Comparison of ENCODE assay signal across 32 cellular contexts in genomic region chr3:25229584-25229983, GRCh38.
"Had no signal": no experiment of that assay in that cellular context is flagged by ENCODE, and none has a peak within 500 bp of the region (broad histone marks: within the 10 kb centered on the region; RNA-seq: fewer than 3 reads in every experiment).

No MANE protein-coding gene starts in this region.

- H3K27me3 Mint-ChIP-seq: activated CD4-positive, alpha-beta memory T cell treated with anti-CD3 and anti-CD28 coated beads, Interleukin-2, amount 10 ng/mL, durations not matched to agents 7 days and 5 days; activated CD4-positive, alpha-beta T cell treated with anti-CD3 and anti-CD28 coated beads, Interleukin-2, amount 10 ng/mL, durations not matched to agents 24 days and 14 days; activated naive CD8-positive, alpha-beta T cell treated with anti-CD3 and anti-CD28 coated beads, Interleukin-2, amount 50 U/mL, for 24 hours; activated T-cell treated with anti-CD3 and anti-CD28 coated beads, Interleukin-2, amount 50 U/mL, for 24 hours; dendritic cell treated with granulocyte-macrophage colony-stimulating factor and Interleukin-4, amounts not matched to agents 40 ng/mL and 50 ng/mL, for 4 days; naive B cell; stimulated activated naive B cell treated with anti-CD40 and anti-IgM and Interleukin-4, amounts not matched to agents 10 μg/mL and 1 μg/mL and 100 μg/mL, for 72 hours had no signal

- H3K4me3 Mint-ChIP-seq: activated CD4-positive, alpha-beta memory T cell treated with anti-CD3 and anti-CD28 coated beads, Interleukin-2, amount 10 ng/mL, durations not matched to agents 7 days and 5 days; activated CD4-positive, alpha-beta T cell treated with anti-CD3 and anti-CD28 coated beads, Interleukin-2, amount 10 ng/mL, durations not matched to agents 24 days and 14 days; activated naive CD8-positive, alpha-beta T cell treated with anti-CD3 and anti-CD28 coated beads, Interleukin-2, amount 50 U/mL, for 24 hours; activated T-cell treated with anti-CD3 and anti-CD28 coated beads, Interleukin-2, amount 50 U/mL, for 24 hours; dendritic cell treated with granulocyte-macrophage colony-stimulating factor and Interleukin-4, amounts not matched to agents 40 ng/mL and 50 ng/mL, for 4 days; endodermal cell; immature natural killer cell; mesothelial cell of epicardium; naive B cell; neural crest cell; stimulated activated naive B cell treated with anti-CD40 and anti-IgM and Interleukin-4, amounts not matched to agents 10 μg/mL and 1 μg/mL and 100 μg/mL, for 72 hours had no signal

- H3K36me3 Mint-ChIP-seq: immature natural killer cell; naive B cell; stimulated activated naive B cell treated with anti-CD40 and anti-IgM and Interleukin-4, amounts not matched to agents 10 μg/mL and 1 μg/mL and 100 μg/mL, for 72 hours had no signal

- H3K36me3 ChIP-seq: heart left ventricle, stomach, thyroid gland, upper lobe of right lung had no signal

- H3K4me1 Mint-ChIP-seq: activated CD4-positive, alpha-beta memory T cell treated with anti-CD3 and anti-CD28 coated beads, Interleukin-2, amount 10 ng/mL, durations not matched to agents 7 days and 5 days; activated CD4-positive, alpha-beta T cell treated with anti-CD3 and anti-CD28 coated beads, Interleukin-2, amount 10 ng/mL, durations not matched to agents 24 days and 14 days; activated naive CD8-positive, alpha-beta T cell treated with anti-CD3 and anti-CD28 coated beads, Interleukin-2, amount 50 U/mL, for 24 hours; immature natural killer cell; naive B cell; stimulated activated naive B cell treated with anti-CD40 and anti-IgM and Interleukin-4, amounts not matched to agents 10 μg/mL and 1 μg/mL and 100 μg/mL, for 72 hours had no signal

- H3K9me3 ChIP-seq: heart left ventricle, psoas muscle, stomach, thyroid gland, upper lobe of right lung had no signal

- H3K27ac ChIP-seq: heart left ventricle, parathyroid adenoma, psoas muscle, stomach, thyroid gland, upper lobe of right lung had no signal

- H3K9me3 Mint-ChIP-seq: activated CD4-positive, alpha-beta memory T cell treated with anti-CD3 and anti-CD28 coated beads, Interleukin-2, amount 10 ng/mL, durations not matched to agents 7 days and 5 days; activated CD4-positive, alpha-beta T cell treated with anti-CD3 and anti-CD28 coated beads, Interleukin-2, amount 10 ng/mL, durations not matched to agents 24 days and 14 days; endodermal cell; immature natural killer cell; stimulated activated naive B cell treated with anti-CD40 and anti-IgM and Interleukin-4, amounts not matched to agents 10 μg/mL and 1 μg/mL and 100 μg/mL, for 72 hours had no signal

- H3K27ac Mint-ChIP-seq: activated CD4-positive, alpha-beta memory T cell treated with anti-CD3 and anti-CD28 coated beads, Interleukin-2, amount 10 ng/mL, durations not matched to agents 7 days and 5 days; activated CD4-positive, alpha-beta T cell treated with anti-CD3 and anti-CD28 coated beads, Interleukin-2, amount 10 ng/mL, durations not matched to agents 24 days and 14 days; activated naive CD8-positive, alpha-beta T cell treated with anti-CD3 and anti-CD28 coated beads, Interleukin-2, amount 50 U/mL, for 24 hours; activated T-cell treated with anti-CD3 and anti-CD28 coated beads, Interleukin-2, amount 50 U/mL, for 24 hours; dendritic cell treated with granulocyte-macrophage colony-stimulating factor and Interleukin-4, amounts not matched to agents 40 ng/mL and 50 ng/mL, for 4 days; endodermal cell; immature natural killer cell; mesothelial cell of epicardium; naive B cell; stimulated activated naive B cell treated with anti-CD40 and anti-IgM and Interleukin-4, amounts not matched to agents 10 μg/mL and 1 μg/mL and 100 μg/mL, for 72 hours had no signal

- ATAC-seq: activated naive CD8-positive, alpha-beta T cell treated with anti-CD3 and anti-CD28 coated beads, Interleukin-2, amount 50 U/mL, for 24 hours; esophagus mucosa; heart left ventricle; left colon; psoas muscle; right cardiac atrium; stimulated activated naive B cell treated with anti-CD40 and anti-IgM and Interleukin-4, amounts not matched to agents 10 μg/mL and 1 μg/mL and 100 μg/mL, for 72 hours; upper lobe of right lung had no signal

- DNase-seq: activated CD4-positive, alpha-beta memory T cell treated with anti-CD3 and anti-CD28 coated beads, Interleukin-2, amount 10 ng/mL, durations not matched to agents 7 days and 5 days; activated CD4-positive, alpha-beta T cell treated with anti-CD3 and anti-CD28 coated beads, Interleukin-2, amount 10 ng/mL, durations not matched to agents 24 days and 14 days; activated CD4-positive, CD25-positive, alpha-beta regulatory T cell treated with anti-CD3 and anti-CD28 coated beads, Interleukin-2, amount 50 U/mL, for 72 hours; activated CD8-positive, alpha-beta memory T cell treated with anti-CD3 and anti-CD28 coated beads, Interleukin-2, amount 50 U/mL, for 48 hours; activated gamma-delta T cell treated with Interleukin-2 at 50 U/mL for 16 hours; activated naive CD4-positive, alpha-beta T cell treated with anti-CD3 and anti-CD28 coated beads, Interleukin-2, amount 50 U/mL, for 16 hours; activated naive CD8-positive, alpha-beta T cell treated with anti-CD3 and anti-CD28 coated beads, Interleukin-2, amount 50 U/mL, for 24 hours; activated T-cell treated with anti-CD3 and anti-CD28 coated beads, Interleukin-2, amount 50 U/mL, for 24 hours; amygdala; caudate nucleus; endodermal cell; foreskin fibroblast; heart left ventricle; hypothalamus; immature natural killer cell; kidney; left colon; naive B cell; occipital lobe; psoas muscle; right cardiac atrium; stimulated activated CD4-positive, alpha-beta T cell treated with anti-CD3 and anti-CD28 coated beads, Interleukin-15, amount 100 ng/mL, for 24 hours; stimulated activated CD4-positive, alpha-beta T cell treated with anti-CD3 and anti-CD28 coated beads, Interleukin-2, amount 100 ng/mL, for 24 hours; stimulated activated naive B cell treated with anti-CD40 and anti-IgM and Interleukin-4, amounts not matched to agents 10 μg/mL and 1 μg/mL and 100 μg/mL, for 72 hours; stomach; thyroid gland; upper lobe of right lung had no signal

- H3K4me3 ChIP-seq: heart left ventricle, psoas muscle, stomach, thyroid gland, upper lobe of right lung had no signal

- H3K27me3 ChIP-seq: heart left ventricle, stomach, thyroid gland, upper lobe of right lung had no signal

- H3K4me1 ChIP-seq: heart left ventricle, parathyroid adenoma, psoas muscle, stomach, thyroid gland, upper lobe of right lung had no signal
